Comparison of ENCODE assay signal across 7 cellular contexts in genomic region chr17:7888184-7888920, GRCh38. TPM values are rescaled to one million over a fixed set of nuclear protein-coding genes. Genes with fewer than 3 reads are reported as not detected.
DNase-seq lines count a peak whose midpoint lies in the region; ATAC-seq lines count a peak whose summit lies in the region.

CHD3 (plus strand) TSS chr17:7888789; CDS start chr17:7889001, 212 bp downstream.

- DNase-seq in T-helper 2 cell (peak in 3 of 5 experiments; percentile 39 to 58 (median 46)), caudate nucleus (lab: John Stamatoyannopoulos, UW) (peak in 8 of 61 donors; percentile 12 to 40 (median 26)), left colon (peak; percentile 50 to 63), AML-193 (lab: John Stamatoyannopoulos, UW) (no peak), NOMO-1 treated with dmso at 0.1 percent for 144 hours (lab: John Stamatoyannopoulos, UW; ENCODE audit: unreplicated experiment) (no peak)
- peak; percentile 43 to 62 for DNase-seq in stimulated activated CD4-positive, alpha-beta T cell treated with anti-CD3 and anti-CD28 coated beads, Interleukin-4, amount 100 ng/mL, for 48 hours (ENCODE audit: low read depth in 2 of 2)

- H3K4me1 ChIP-seq in HUES6 (ENCODE audit: control insufficient read depth, insufficient read depth, low read length), result peaks cover 33% of the 10 kb centered on the region

- H3K27ac ChIP-seq in HUES6 (ENCODE audit: low read depth, low read length) (peak within 1 kb of the TSS; percentile 50; the same call in 1 of the 2 replicates), caudate nucleus (ENCODE audit: low read depth, low read length) (peak within 1 kb of the TSS; percentile 89)

- ATAC-seq in left colon, result peak; percentile 29

- intact Hi-C loops in left colon (cut with DNase I, micrococcal nuclease), result no loop called here

- H3K4me3 ChIP-seq in HUES6 (ENCODE audit: low read depth, low read length), result peak within 1 kb of the TSS; percentile 85

- H3K36me3 ChIP-seq in HUES6 (ENCODE audit: control insufficient read depth, insufficient read depth, low read length), result peaks cover 4% of the 10 kb centered on the region; the same call in 1 of the 2 replicates

- H3K9me3 ChIP-seq in HUES6 (ENCODE audit: control insufficient read depth, insufficient read depth, low read depth, low read length), result no peaks in the 10 kb centered on the region

- H3K9ac ChIP-seq in HUES6 (ENCODE audit: low read length), result peak within 1 kb of the TSS; percentile 67

- H3K27me3 ChIP-seq in HUES6 (ENCODE audit: control insufficient read depth, insufficient read depth, low read length), result peaks cover 12% of the 10 kb centered on the region; the same call in 1 of the 2 replicates

RNA-seq across cellular contexts. Expression of gene CHD3, which starts in this region (rescaled TPM):
- total RNA-seq in left colon, result 10 to 100 TPM; 51.3 to 51.9 TPM

Comparison
In these comparisons a context has a peak if more than half of its experiments do, and no peak if none do; other contexts are left out.
1. DNase-seq: peak in T-helper 2 cell (3 of 5), left colon (2 of 2) and stimulated activated CD4-positive, alpha-beta T cell treated with anti-CD3 and anti-CD28 coated beads, Interleukin-4, amount 100 ng/mL, for 48 hours (2 of 2); none in AML-193 (0 of 2) and NOMO-1 treated with dmso at 0.1 percent for 144 hours (single experiment).